Comparison of ENCODE assay signal across 9 cellular contexts in genomic region chr13:100694722-100695644, GRCh38. TPM values are rescaled to one million over a fixed set of nuclear protein-coding genes. Genes with fewer than 3 reads are reported as not detected.
DNase-seq lines count a peak whose midpoint lies in the region; ATAC-seq and TF ChIP-seq lines count a peak whose summit lies in the region.
"Had no signal": no experiment of that assay in that cellular context is flagged by ENCODE, and none has a peak within 500 bp of the region (broad histone marks: within the 10 kb centered on the region; RNA-seq: fewer than 3 reads in every experiment).

No MANE protein-coding gene starts in this region.

- TF ChIP-seq CTCF in AG09319 (IDR thresholded peaks at IDR 0.05; ENCODE audit: low read depth, low read length) = peak; percentile 42
- TF ChIP-seq CTCF in HFFc6 (IDR thresholded peaks at IDR 0.05) = peak; percentile 63

- H3K27me3 Mint-ChIP-seq in HFFc6 (ENCODE audit: insufficient read depth) = peaks cover 7% of the 10 kb centered on the region
- peaks cover 28 to 49% of the 10 kb centered on the region in 2 donors for H3K27me3 Mint-ChIP-seq in stimulated activated naive B cell treated with anti-CD40 and anti-IgM and Interleukin-4, amounts not matched to agents 10 μg/mL and 1 μg/mL and 100 μg/mL, for 72 hours
- H3K27me3 Mint-ChIP-seq in activated T-helper 1 cell treated with anti-CD3 and anti-CD28 coated beads, Interleukin-12 subunit alpha, Interleukin-12 subunit beta, Interleukin-2, Interleukin-4 antibody, amounts not matched to agents 30 ng/mL and 10 ng/mL and 1 ng/mL, durations not matched to agents 14 hours and 24 hours and 36 hours (ENCODE audit: insufficient read depth) = peaks cover 10% of the 10 kb centered on the region

- peaks cover 6% of the 10 kb centered on the region; the same call in 1 of the 2 replicates for H3K4me1 Mint-ChIP-seq in HFFc6 (ENCODE audit: low read depth)
- no peaks in the 10 kb centered on the region for H3K4me1 Mint-ChIP-seq in stimulated activated naive B cell treated with anti-CD40 and anti-IgM and Interleukin-4, amounts not matched to agents 10 μg/mL and 1 μg/mL and 100 μg/mL, for 72 hours
- H3K4me1 Mint-ChIP-seq in activated T-helper 1 cell treated with anti-CD3 and anti-CD28 coated beads, Interleukin-12 subunit alpha, Interleukin-12 subunit beta, Interleukin-2, Interleukin-4 antibody, amounts not matched to agents 30 ng/mL and 10 ng/mL and 1 ng/mL, durations not matched to agents 14 hours and 24 hours and 36 hours (ENCODE audit: low read depth) = no peaks in the 10 kb centered on the region
- H3K4me1 Mint-ChIP-seq: central memory CD8-positive, alpha-beta T cell had no signal

- DNase-seq in AG09319 (ENCODE audit: extremely low read depth, low read depth) (no peak), HFFc6 (peak; percentile 4), amniotic epithelial cell (ENCODE audit: low read depth) (peak; percentile 97), left colon (peak in 1 of 2 donors; percentile 31), NCI-H187 treated with DMSO at 0.1 percent for 48 hours (lab: John Stamatoyannopoulos, UW) (no peak)
- no peak for DNase-seq in stimulated activated naive B cell treated with anti-CD40 and anti-IgM and Interleukin-4, amounts not matched to agents 10 μg/mL and 1 μg/mL and 100 μg/mL, for 72 hours
- no peak for DNase-seq in activated T-helper 1 cell treated with anti-CD3 and anti-CD28 coated beads, Interleukin-12 subunit alpha, Interleukin-12 subunit beta, Interleukin-2, Interleukin-4 antibody, amounts not matched to agents 30 ng/mL and 10 ng/mL and 1 ng/mL, durations not matched to agents 14 hours and 24 hours and 36 hours (ENCODE audit: low spot score)

- ATAC-seq in left colon (peak; percentile 71), HG03457 (IDR thresholded peaks at IDR 0.05; ENCODE audit: unreplicated experiment) (no peak)
- ATAC-seq in stimulated activated naive B cell treated with anti-CD40 and anti-IgM and Interleukin-4, amounts not matched to agents 10 μg/mL and 1 μg/mL and 100 μg/mL, for 72 hours (replicated peaks) = no peak

- H3K4me3 Mint-ChIP-seq in HFFc6 = no peak overlapping the region
- no peak overlapping the region for H3K4me3 Mint-ChIP-seq in stimulated activated naive B cell treated with anti-CD40 and anti-IgM and Interleukin-4, amounts not matched to agents 10 μg/mL and 1 μg/mL and 100 μg/mL, for 72 hours
- no peak overlapping the region for H3K4me3 Mint-ChIP-seq in activated T-helper 1 cell treated with anti-CD3 and anti-CD28 coated beads, Interleukin-12 subunit alpha, Interleukin-12 subunit beta, Interleukin-2, Interleukin-4 antibody, amounts not matched to agents 30 ng/mL and 10 ng/mL and 1 ng/mL, durations not matched to agents 14 hours and 24 hours and 36 hours
- H3K4me3 Mint-ChIP-seq: central memory CD8-positive, alpha-beta T cell had no signal

- no peaks in the 10 kb centered on the region for H3K36me3 Mint-ChIP-seq in HFFc6 (ENCODE audit: low read depth)
- H3K36me3 Mint-ChIP-seq in stimulated activated naive B cell treated with anti-CD40 and anti-IgM and Interleukin-4, amounts not matched to agents 10 μg/mL and 1 μg/mL and 100 μg/mL, for 72 hours = peaks cover 0 to 2% of the 10 kb centered on the region in 2 donors
- H3K36me3 Mint-ChIP-seq in activated T-helper 1 cell treated with anti-CD3 and anti-CD28 coated beads, Interleukin-12 subunit alpha, Interleukin-12 subunit beta, Interleukin-2, Interleukin-4 antibody, amounts not matched to agents 30 ng/mL and 10 ng/mL and 1 ng/mL, durations not matched to agents 14 hours and 24 hours and 36 hours (ENCODE audit: low read depth) = no peaks in the 10 kb centered on the region

- intact Hi-C loops in left colon (cut with DNase I, micrococcal nuclease) = no loop called here
- intact Hi-C loops in activated T-helper 1 cell treated with anti-CD3 and anti-CD28 coated beads, Interleukin-12 subunit alpha, Interleukin-12 subunit beta, Interleukin-2, Interleukin-4 antibody, amounts not matched to agents 30 ng/mL and 10 ng/mL and 1 ng/mL, durations not matched to agents 14 hours and 24 hours and 36 hours (cut with micrococcal nuclease) = no loop called here

- H3K9me3 Mint-ChIP-seq in HFFc6 = peaks cover 5% of the 10 kb centered on the region
- peaks cover 0 to 10% of the 10 kb centered on the region in 2 donors for H3K9me3 Mint-ChIP-seq in stimulated activated naive B cell treated with anti-CD40 and anti-IgM and Interleukin-4, amounts not matched to agents 10 μg/mL and 1 μg/mL and 100 μg/mL, for 72 hours
- peaks cover 4% of the 10 kb centered on the region for H3K9me3 Mint-ChIP-seq in activated T-helper 1 cell treated with anti-CD3 and anti-CD28 coated beads, Interleukin-12 subunit alpha, Interleukin-12 subunit beta, Interleukin-2, Interleukin-4 antibody, amounts not matched to agents 30 ng/mL and 10 ng/mL and 1 ng/mL, durations not matched to agents 14 hours and 24 hours and 36 hours
- H3K9me3 Mint-ChIP-seq: central memory CD8-positive, alpha-beta T cell had no signal

- H3K27ac Mint-ChIP-seq in HFFc6 = no peak overlapping the region
- no peak overlapping the region for H3K27ac Mint-ChIP-seq in stimulated activated naive B cell treated with anti-CD40 and anti-IgM and Interleukin-4, amounts not matched to agents 10 μg/mL and 1 μg/mL and 100 μg/mL, for 72 hours
- no peak overlapping the region for H3K27ac Mint-ChIP-seq in activated T-helper 1 cell treated with anti-CD3 and anti-CD28 coated beads, Interleukin-12 subunit alpha, Interleukin-12 subunit beta, Interleukin-2, Interleukin-4 antibody, amounts not matched to agents 30 ng/mL and 10 ng/mL and 1 ng/mL, durations not matched to agents 14 hours and 24 hours and 36 hours

RNA-seq across cellular contexts. Expression of gene TMTC4, which starts 20.4 kb away (rescaled TPM):
- 1 to 10 TPM; 4.9 to 9.0 (median 8.0) TPM for total RNA-seq in HFFc6 (2021; fragmentation: NEBNext Ultra II Directional; extraction: Animal tissue kit (Norgen Biotek cat#: 25700))
- 10 to 100 TPM; 15.9 to 26.1 TPM for total RNA-seq in left colon
- 19.2 and 21.2 TPM in 2 replicates for total RNA-seq in activated T-helper 1 cell treated with anti-CD3 and anti-CD28 coated beads, Interleukin-12 subunit alpha, Interleukin-12 subunit beta, Interleukin-2, Interleukin-4 antibody, amounts not matched to agents 30 ng/mL and 10 ng/mL and 1 ng/mL, durations not matched to agents 14 hours and 24 hours and 36 hours

Comparison
In these comparisons a context has a peak if more than half of its experiments do, and no peak if none do; other contexts are left out.
1. DNase-seq: peak in HFFc6 (single experiment) and amniotic epithelial cell (single experiment); none in AG09319 (single experiment), stimulated activated naive B cell treated with anti-CD40 and anti-IgM and Interleukin-4, amounts not matched to agents 10 μg/mL and 1 μg/mL and 100 μg/mL, for 72 hours (single experiment), activated T-helper 1 cell treated with anti-CD3 and anti-CD28 coated beads, Interleukin-12 subunit alpha, Interleukin-12 subunit beta, Interleukin-2, Interleukin-4 antibody, amounts not matched to agents 30 ng/mL and 10 ng/mL and 1 ng/mL, durations not matched to agents 14 hours and 24 hours and 36 hours (single experiment) and NCI-H187 treated with DMSO at 0.1 percent for 48 hours (single experiment).